21 cellular contexts compared by ENCODE assay signal in the genomic region with DNA sequence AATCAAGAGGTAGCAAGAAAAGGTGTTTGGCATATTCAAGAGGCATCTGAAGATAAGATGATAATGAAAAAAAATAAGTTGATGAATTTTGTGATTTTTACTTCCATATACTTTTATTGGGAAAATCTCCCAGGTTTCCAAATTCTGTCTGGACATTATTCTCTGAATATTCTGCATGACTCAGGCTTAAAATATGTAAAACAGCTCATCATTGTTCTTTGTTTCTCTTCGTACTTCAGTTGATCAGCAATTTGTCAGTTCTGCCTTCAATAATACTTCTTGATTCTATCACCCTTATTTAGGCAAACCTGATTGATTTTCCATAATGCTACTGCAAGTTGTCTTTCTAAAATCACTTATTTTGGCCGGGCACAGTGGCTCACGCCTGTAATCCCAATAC. TPM values are rescaled to one million over a fixed set of nuclear protein-coding genes. Genes with fewer than 3 reads are reported as not detected.
A peak's percentile ranks its signal among the peaks of the same experiment; 100 is the strongest.
DNase-seq lines count a peak whose midpoint lies in the region; ATAC-seq and TF ChIP-seq lines count a peak whose summit lies in the region.
"Had no signal": no experiment of that assay in that cellular context is flagged by ENCODE, and none has a peak within 500 bp of the region (broad histone marks: within the 10 kb centered on the region; RNA-seq: fewer than 3 reads in every experiment).

No MANE protein-coding gene starts in this region.

- H3K4me1 ChIP-seq in breast epithelium (no peaks in the 10 kb centered on the region), transverse colon (no peaks in the 10 kb centered on the region)
- H3K4me1 ChIP-seq: gastrocnemius medialis had no signal

- POLR2A ChIA-PET in MCF 10A (lab: Yijun Ruan, JAX): interaction anchor here (0.7 to 4.2 kb wide), 8 partner anchors 10 to 109 kb away, joined by 3 to 30 read pairs (median 4); partner anchors contain the start of genes HPS5 and LDHA

- H3K4me3 Mint-ChIP-seq in MCF 10A (ENCODE audit: unreplicated experiment): no peak overlapping the region
- H3K4me3 Mint-ChIP-seq in T-helper 17 cell: no peak overlapping the region
- H3K4me3 Mint-ChIP-seq in CD14-positive monocyte: no peak overlapping the region

- no peak overlapping the region for H3K27ac ChIP-seq in breast epithelium
- no peak overlapping the region for H3K27ac ChIP-seq in transverse colon
- H3K27ac ChIP-seq: BLaER1 treated with 17β-estradiol and CSF1 and Interleukin-3, amounts not matched to agents 10 nM and 100 nM; gastrocnemius medialis; SJSA1 had no signal

- no peaks in the 10 kb centered on the region for H3K9me3 ChIP-seq in breast epithelium
- H3K9me3 ChIP-seq in T-helper 17 cell (ENCODE audit: control insufficient read depth, low read length, poor library complexity, severe bottlenecking): no peaks in the 10 kb centered on the region
- no peaks in the 10 kb centered on the region for H3K9me3 ChIP-seq in transverse colon
- H3K9me3 ChIP-seq: BLaER1 treated with 17β-estradiol and CSF1 and Interleukin-3, amounts not matched to agents 10 nM and 100 nM; gastrocnemius medialis; SJSA1 had no signal

- no TSS peak for BruUV-seq in MCF 10A (replicated peaks; lab: Mats Ljungman, UMichigan)

- H3K4me1 Mint-ChIP-seq in MCF 10A (ENCODE audit: insufficient read depth, unreplicated experiment) (peaks cover 8% of the 10 kb centered on the region), T-helper 17 cell (no peaks in the 10 kb centered on the region), CD14-positive monocyte (no peaks in the 10 kb centered on the region)

- DNase-seq in MCF 10A (ENCODE audit: unreplicated experiment): peak; percentile 6
- DNase-seq in breast epithelium (ENCODE audit: low spot score in 2 of 2): no peak
- DNase-seq in T-helper 17 cell: no peak
- peak; percentile 22 for DNase-seq in fibroblast of peridontal ligament (ENCODE audit: extremely low read depth)
- DNase-seq in CD14-positive monocyte (ENCODE audit: low spot score): no peak
- DNase-seq in transverse colon: no peak
- DNase-seq: activated CD4-positive, CD25-positive, alpha-beta regulatory T cell; activated naive CD4-positive, alpha-beta T cell treated with anti-CD3 and anti-CD28 coated beads, Interleukin-2, amount 50 U/mL, for 16 hours; activated T-cell treated with anti-CD3 and anti-CD28 coated beads, Interleukin-2, amount 50 U/mL, for 48 hours; gastrocnemius medialis; GDM1; mesenchymal stem cell; NCI-H748 treated with DMSO at 0.1 percent for 48 hours; nucleus accumbens; T-helper 9 cell had no signal

- no peak for TF ChIP-seq CTCF in MCF 10A (IDR thresholded peaks at IDR 0.05; ENCODE audit: unreplicated experiment)
- no peak for TF ChIP-seq CTCF in breast epithelium (IDR thresholded peaks at IDR 0.05)
- no peak for TF ChIP-seq CTCF in CD14-positive monocyte (IDR thresholded peaks at IDR 0.05)
- TF ChIP-seq CTCF in transverse colon (IDR thresholded peaks at IDR 0.05): no peak

- in situ Hi-C loops in transverse colon (cut with MboI; ENCODE audit: low pct_ligation_motif_present in 1 of 4, low pct_unique_long_range_greater_than_20kb in 1 of 4, low sequenced_read_pairs in 3 of 4): no loop called here

- H3K27me3 ChIP-seq in breast epithelium (no peaks in the 10 kb centered on the region), transverse colon (no peaks in the 10 kb centered on the region)
- H3K27me3 ChIP-seq: BLaER1 treated with 17β-estradiol and CSF1 and Interleukin-3, amounts not matched to agents 10 nM and 100 nM; gastrocnemius medialis; SJSA1 had no signal

- intact Hi-C loops in MCF 10A (cut with micrococcal nuclease): no loop called here
- intact Hi-C loops in breast epithelium (cut with DNase I; ENCODE audit: low total_unique reads): no loop called here
- intact Hi-C loops in CD14-positive monocyte (cut with micrococcal nuclease): no loop called here
- intact Hi-C loops in transverse colon (cut with DNase I; ENCODE audit: low total_unique reads): loop anchor here (5.0 kb wide), 1 partner anchor 1530 kb away; no protein-coding TSS in a partner anchor

- CTCF ChIA-PET in MCF 10A (lab: Yijun Ruan, JAX): interaction anchor here (0.7 to 2.4 kb wide), 5 partner anchors 9 to 237 kb away, joined by 3 to 7 read pairs (median 4); no protein-coding TSS in a partner anchor

- H3K4me3 ChIP-seq in breast epithelium (no peak overlapping the region), transverse colon (no peak overlapping the region)
- H3K4me3 ChIP-seq: BLaER1 treated with 17β-estradiol and CSF1 and Interleukin-3, amounts not matched to agents 10 nM and 100 nM; gastrocnemius medialis; SJSA1 had no signal

- peak overlapping the region; percentile 57 for H3K27ac Mint-ChIP-seq in MCF 10A (ENCODE audit: low read depth, unreplicated experiment)
- H3K27ac Mint-ChIP-seq in T-helper 17 cell: peak overlapping the region; percentile 41
- no peak overlapping the region for H3K27ac Mint-ChIP-seq in CD14-positive monocyte

- no peak for ATAC-seq in T-helper 17 cell
- no peak for ATAC-seq in HG02678 (IDR thresholded peaks at IDR 0.05; ENCODE audit: unreplicated experiment)
- ATAC-seq in HG03460 (IDR thresholded peaks at IDR 0.05; ENCODE audit: unreplicated experiment): no peak
- ATAC-seq: gastrocnemius medialis had no signal

- H3K9me3 Mint-ChIP-seq in MCF 10A (ENCODE audit: unreplicated experiment): no peaks in the 10 kb centered on the region
- no peaks in the 10 kb centered on the region for H3K9me3 Mint-ChIP-seq in CD14-positive monocyte

- H3K36me3 ChIP-seq in breast epithelium: no peaks in the 10 kb centered on the region
- peaks cover 0 to 55% (median 9%) of the 10 kb centered on the region in 4 donors for H3K36me3 ChIP-seq in transverse colon

- no peak for TF ChIP-seq POLR2A in breast epithelium (IDR thresholded peaks at IDR 0.05)
- no peak for TF ChIP-seq POLR2A in transverse colon (IDR thresholded peaks at IDR 0.05)

- H3K27me3 Mint-ChIP-seq in MCF 10A (ENCODE audit: insufficient read depth, unreplicated experiment) (no peaks in the 10 kb centered on the region), T-helper 17 cell (no peaks in the 10 kb centered on the region), CD14-positive monocyte (ENCODE audit: low read depth in 3 of 3) (peaks cover 0 to 2% (median 0%) of the 10 kb centered on the region in 3 donors)

- no peak for TF ChIP-seq EP300 in transverse colon (IDR thresholded peaks at IDR 0.05; ENCODE audit: low read depth)

- peaks cover 99% of the 10 kb centered on the region for H3K36me3 Mint-ChIP-seq in MCF 10A (ENCODE audit: insufficient read depth, unreplicated experiment)
- H3K36me3 Mint-ChIP-seq in T-helper 17 cell (ENCODE audit: low read depth): peaks cover 10% of the 10 kb centered on the region
- peaks cover 64 to 84% of the 10 kb centered on the region in 2 donors for H3K36me3 Mint-ChIP-seq in CD14-positive monocyte

- 92 to 93% methylated on average over 3 of the region's 3 CpGs for WGBS in transverse colon (ENCODE audit: low coverage in 1 of 2), 2 donors

RNA-seq across cellular contexts. Expression of gene GTF2H1, which starts 30.2 kb away (rescaled TPM):
- total RNA-seq in MCF 10A (2022) (60.9 and 83.4 TPM in 2 replicates), breast epithelium (10 to 100 TPM; 73.1 to 83.7 (median 74.4) TPM), T-helper 17 cell (10 to 100 TPM; 22.0 to 24.4 TPM), transverse colon (100 to 1,000 TPM in 1 of 4 donors, 10 to 100 TPM in 3; 46.6 to 147 (median 60.0) TPM)
- polyA plus RNA-seq in CD14-positive monocyte: 10 to 100 TPM; 23.0 to 26.2 TPM

RNA-seq across cellular contexts. Expression of gene HPS5, which starts 30.6 kb away (rescaled TPM):
- 23.6 and 31.8 TPM in 2 replicates for total RNA-seq in MCF 10A (2022)
- 100 to 1,000 TPM in 1 of 3 donors, 10 to 100 TPM in 2; 18.7 to 166 (median 57.0) TPM for total RNA-seq in breast epithelium
- total RNA-seq in T-helper 17 cell: 10 to 100 TPM; 12.8 to 15.7 TPM
- 10 to 100 TPM; 12.9 to 17.7 TPM for polyA plus RNA-seq in CD14-positive monocyte
- total RNA-seq in transverse colon: 10 to 100 TPM in 3 of 4 donors, 1 to 10 TPM in 1; 3.0 to 18.9 (median 14.2) TPM

RNA-seq across cellular contexts. Expression of gene LDHA, which starts 41.8 kb away (rescaled TPM):
- total RNA-seq in MCF 10A (2022) (516 and 739 TPM in 2 replicates), breast epithelium (100 to 1,000 TPM; 433 to 515 (median 501) TPM), T-helper 17 cell (100 to 1,000 TPM; 260 to 313 TPM), transverse colon (100 to 1,000 TPM; 292 to 386 (median 318) TPM)
- polyA plus RNA-seq in CD14-positive monocyte: 100 to 1,000 TPM; 438 to 501 TPM

RNA-seq across cellular contexts. Expression of gene LDHC, which starts 59.5 kb away (rescaled TPM):
- total RNA-seq in MCF 10A (2022): not detected in 2 replicates
- total RNA-seq in breast epithelium: not detected
- not detected for total RNA-seq in T-helper 17 cell
- polyA plus RNA-seq in CD14-positive monocyte: not detected
- not detected for total RNA-seq in transverse colon
- total RNA-seq: OCI-LY7, urinary bladder had no signal
- polyA plus RNA-seq: urinary bladder had no signal

Comparison
In these comparisons a context has a peak if more than half of its experiments do, and no peak if none do; other contexts are left out.
1. DNase-seq: peak in MCF 10A (single experiment) and fibroblast of peridontal ligament (single experiment); none in breast epithelium (0 of 2), T-helper 17 cell (0 of 3), CD14-positive monocyte (single experiment) and transverse colon (single experiment).
2. H3K27ac Mint-ChIP-seq: peak in MCF 10A (single experiment) and T-helper 17 cell (single experiment); none in CD14-positive monocyte (0 of 7).